Comparison of ENCODE assay signal across 23 cellular contexts in genomic region chr10:190216-190615, GRCh38. TPM values are rescaled to one million over a fixed set of nuclear protein-coding genes. Genes with fewer than 3 reads are reported as not detected.
DNase-seq lines count a peak whose midpoint lies in the region; ATAC-seq and TF ChIP-seq lines count a peak whose summit lies in the region.
"Had no signal": no experiment of that assay in that cellular context is flagged by ENCODE, and none has a peak within 500 bp of the region (broad histone marks: within the 10 kb centered on the region; RNA-seq: fewer than 3 reads in every experiment).

No MANE protein-coding gene starts in this region.

- WGBS in H9 (ENCODE audit: extremely low coverage, insufficient read length, low lambda C conversion rate), result no CpG with 5 or more reads among the region's 8 CpGs
- WGBS in endodermal cell (ENCODE audit: insufficient coverage in 1 of 2, insufficient read length in 1 of 2), 2 experiments, result 87 to 96% methylated on average over 6 to 8 of the region's 8 CpGs

- H3K56ac ChIP-seq in H9 (ENCODE audit: insufficient read length, low read depth, low read length), result no peak overlapping the region

- no peak overlapping the region for H2BK20ac ChIP-seq in H9 (ENCODE audit: low read depth, low read length, poor library complexity, severe bottlenecking)

- TF ChIP-seq CTCF in H9 (conservative IDR thresholded peaks at IDR 0.05) (no peak), WTC11 (IDR thresholded peaks at IDR 0.05) (no peak), endodermal cell (conservative IDR thresholded peaks at IDR 0.05) (no peak), progenitor cell of endocrine pancreas (IDR thresholded peaks at IDR 0.05; ENCODE audit: unreplicated experiment) (no peak)

- no peak overlapping the region for H3K9ac ChIP-seq in H9 (ENCODE audit: extremely low read depth, insufficient read length, low read length)
- H3K9ac ChIP-seq in endodermal cell (ENCODE audit: extremely low read depth, low read length, poor library complexity, severe bottlenecking), result no peak overlapping the region
- H3K9ac ChIP-seq: BLaER1 treated with 17β-estradiol and CSF1 and Interleukin-3, amounts not matched to agents 10 nM and 100 nM; GM23248 had no signal

- H3K79me2 ChIP-seq in H9 (ENCODE audit: insufficient read depth, low read length), result no peaks in the 10 kb centered on the region

- POLR2A ChIA-PET in WTC11 (lab: Charles Lee), result no interaction called here

- ATAC-seq in WTC11 (peak; percentile 46), HG02642 (IDR thresholded peaks at IDR 0.05; ENCODE audit: poor library complexity, unreplicated experiment) (no peak)
- ATAC-seq: A549, GM12878 had no signal

- H2BK120ac ChIP-seq in H9 (ENCODE audit: low read depth, low read length, poor library complexity, severe bottlenecking), result no peak overlapping the region

- H3K4me3 ChIP-seq in endodermal cell (ENCODE audit: low read length) (no peak overlapping the region), HAP-1 (no peak overlapping the region)
- H3K4me3 ChIP-seq: A549; BLaER1 treated with 17β-estradiol and CSF1 and Interleukin-3, amounts not matched to agents 10 nM and 100 nM; GM12878; GM23248 had no signal

- H4K8ac ChIP-seq in H9 (replicated peaks; ENCODE audit: insufficient read length, low read depth, low read length), result no peak overlapping the region

- CTCF ChIA-PET in WTC11 (lab: Charles Lee), result no interaction called here

- no peak overlapping the region for H2AK5ac ChIP-seq in H9 (ENCODE audit: insufficient read length, low read length)

- H3K9me3 Mint-ChIP-seq in H9 (no peaks in the 10 kb centered on the region), WTC11 (0 out of 2 replicates have a peak, but pooled peaks cover 3% of the 10 kb centered on the region), endodermal cell (no peaks in the 10 kb centered on the region), progenitor cell of endocrine pancreas (ENCODE audit: low read depth) (peaks cover under 1% of the 10 kb centered on the region)
- H3K9me3 Mint-ChIP-seq: CD4-positive, alpha-beta T cell; CD8-positive, alpha-beta memory T cell had no signal

- peaks cover 11 to 12% of the 10 kb centered on the region in 2 experiments for H3K4me1 Mint-ChIP-seq in H9
- H3K4me1 Mint-ChIP-seq in WTC11, result peaks cover 13% of the 10 kb centered on the region
- H3K4me1 Mint-ChIP-seq in endodermal cell, result peaks cover 11% of the 10 kb centered on the region
- peaks cover 8% of the 10 kb centered on the region for H3K4me1 Mint-ChIP-seq in progenitor cell of endocrine pancreas (ENCODE audit: low read depth)

- H3K79me1 ChIP-seq in H9 (ENCODE audit: insufficient read depth, low read depth, low read length, poor library complexity, severe bottlenecking), result no peaks in the 10 kb centered on the region

- H2AFZ ChIP-seq in H9 (ENCODE audit: low read length), result no peak overlapping the region
- H2AFZ ChIP-seq: GM23248 had no signal

- H2BK5ac ChIP-seq in H9 (ENCODE audit: insufficient read length, low read length), result no peak overlapping the region

- no peak overlapping the region for H4K5ac ChIP-seq in H9 (ENCODE audit: insufficient read length, low read depth, low read length)

- H3K36me3 Mint-ChIP-seq in H9 (ENCODE audit: insufficient read depth in 1 of 3, low read depth in 3 of 3), result peaks cover 5 to 14% (median 7%) of the 10 kb centered on the region in 3 experiments
- H3K36me3 Mint-ChIP-seq in WTC11, result peaks cover 5% of the 10 kb centered on the region
- H3K36me3 Mint-ChIP-seq in endodermal cell (ENCODE audit: low read depth), result peaks cover 24% of the 10 kb centered on the region
- peaks cover 12% of the 10 kb centered on the region for H3K36me3 Mint-ChIP-seq in progenitor cell of endocrine pancreas (ENCODE audit: insufficient read depth)

- H2BK12ac ChIP-seq in H9 (ENCODE audit: insufficient read length, low read depth, low read length), result no peak overlapping the region

- no peak overlapping the region for H3K4ac ChIP-seq in H9 (ENCODE audit: low read depth, low read length)

- H3K23me2 ChIP-seq in H9 (ENCODE audit: insufficient read length, low read depth, low read length, poor library complexity, severe bottlenecking), result no peaks in the 10 kb centered on the region

- no peak overlapping the region for H4K91ac ChIP-seq in H9 (ENCODE audit: insufficient read length, low read depth, low read length)

- in situ Hi-C loops in HAP-1 (cut with MboI; ENCODE audit: low sequenced_read_pairs), result no loop called here

- H3K4me3 Mint-ChIP-seq in H9, result no peak overlapping the region
- H3K4me3 Mint-ChIP-seq in WTC11, result no peak overlapping the region
- H3K4me3 Mint-ChIP-seq in endodermal cell, result no peak overlapping the region
- H3K4me3 Mint-ChIP-seq in progenitor cell of endocrine pancreas (ENCODE audit: low read depth), result no peak overlapping the region
- H3K4me3 Mint-ChIP-seq: CD14-positive monocyte; CD4-positive, alpha-beta T cell; CD8-positive, alpha-beta memory T cell had no signal

- H3K27me3 Mint-ChIP-seq in H9 (ENCODE audit: low read depth) (no peaks in the 10 kb centered on the region), WTC11 (ENCODE audit: low read depth) (no peaks in the 10 kb centered on the region), endodermal cell (ENCODE audit: insufficient read depth) (no peaks in the 10 kb centered on the region), progenitor cell of endocrine pancreas (no peaks in the 10 kb centered on the region)
- H3K27me3 Mint-ChIP-seq: CD4-positive, alpha-beta T cell; CD8-positive, alpha-beta memory T cell had no signal

- H3K4me2 ChIP-seq in H9 (ENCODE audit: insufficient read depth, insufficient read length, low read length), result no peak overlapping the region
- H3K4me2 ChIP-seq: A549; BLaER1 treated with 17β-estradiol and CSF1 and Interleukin-3, amounts not matched to agents 10 nM and 100 nM had no signal

- no peak overlapping the region for H3T11ph ChIP-seq in H9 (ENCODE audit: low read length)

- H3K9me3 ChIP-seq in H9 (ENCODE audit: control insufficient read depth, low read depth, low read length) (no peaks in the 10 kb centered on the region), endodermal cell (ENCODE audit: control insufficient read depth, low read length) (no peaks in the 10 kb centered on the region), HAP-1 (no peaks in the 10 kb centered on the region)
- H3K9me3 ChIP-seq: A549, BE2C had no signal

- H4K20me1 ChIP-seq in H9 (ENCODE audit: control insufficient read depth, insufficient read depth, insufficient read length), result no peaks in the 10 kb centered on the region

- no peak overlapping the region for H3K14ac ChIP-seq in H9 (ENCODE audit: insufficient read depth, low read length)

- no peaks in the 10 kb centered on the region for H3K27me3 ChIP-seq in H9 (ENCODE audit: insufficient read depth, low read length)
- H3K27me3 ChIP-seq in endodermal cell (ENCODE audit: control insufficient read depth, insufficient read depth, low read length, poor library complexity, severe bottlenecking), result no peaks in the 10 kb centered on the region
- H3K27me3 ChIP-seq in HAP-1 (ENCODE audit: low read depth), result no peaks in the 10 kb centered on the region
- H3K27me3 ChIP-seq: BE2C; BLaER1 treated with 17β-estradiol and CSF1 and Interleukin-3, amounts not matched to agents 10 nM and 100 nM had no signal

- no peak overlapping the region for H3K18ac ChIP-seq in H9 (ENCODE audit: insufficient read length, low read depth, low read length)

- H3K27ac Mint-ChIP-seq in H9, result peak overlapping the region in 1 of 3 experiments; percentile 21; a peak in 3 of 7 replicates
- peak overlapping the region; percentile 16; the same call in 1 of the 2 replicates for H3K27ac Mint-ChIP-seq in WTC11
- no peak overlapping the region for H3K27ac Mint-ChIP-seq in endodermal cell
- peak overlapping the region; percentile 20 for H3K27ac Mint-ChIP-seq in progenitor cell of endocrine pancreas
- H3K27ac Mint-ChIP-seq: CD14-positive monocyte; CD4-positive, alpha-beta T cell had no signal

- H3K4me1 ChIP-seq in H9 (ENCODE audit: insufficient read depth, low read length) (peaks cover 5% of the 10 kb centered on the region; the same call in 1 of the 2 replicates), endodermal cell (ENCODE audit: control insufficient read depth, insufficient read depth, low read length) (no peaks in the 10 kb centered on the region), HAP-1 (peaks cover 8% of the 10 kb centered on the region)
- H3K4me1 ChIP-seq: A549, BE2C had no signal

- no peak overlapping the region for H3K27ac ChIP-seq in H9 (ENCODE audit: insufficient read length, low read depth, low read length)
- no peak overlapping the region for H3K27ac ChIP-seq in endodermal cell (ENCODE audit: low read depth, low read length)
- H3K27ac ChIP-seq: A549; BLaER1 treated with 17β-estradiol and CSF1 and Interleukin-3, amounts not matched to agents 10 nM and 100 nM; GM23248 had no signal

- H2BK15ac ChIP-seq in H9 (ENCODE audit: low read depth, low read length), result no peak overlapping the region

- H3K23ac ChIP-seq in H9 (ENCODE audit: insufficient read length, low read depth, low read length), result no peak overlapping the region

- peak; percentile 26 for DNase-seq in H9
- no peak for DNase-seq in WTC11 (ENCODE audit: low spot score)
- peak; percentile 42 for DNase-seq in endodermal cell
- DNase-seq in progenitor cell of endocrine pancreas (ENCODE audit: low spot score, unreplicated experiment), result no peak
- DNase-seq in HAP-1 (ENCODE audit: low spot score in 2 of 2), result no peak
- no peak for DNase-seq in NCI-H187 (lab: John Stamatoyannopoulos, UW)
- DNase-seq: 8988T; ACHN; AML-193; BE2C; CD4-positive, alpha-beta T cell; CD8-positive, alpha-beta memory T cell; DMS 273 treated with DMSO at 0.1 percent for 48 hours; DMS79; EL; GDM1; GM23248; HCEC 1CT had no signal

- H3K36me3 ChIP-seq in endodermal cell (ENCODE audit: control insufficient read depth, insufficient read depth, low read length) (peaks cover 5% of the 10 kb centered on the region), HAP-1 (replicated peaks) (no peaks in the 10 kb centered on the region; the same call in 1 of the 2 replicates)
- H3K36me3 ChIP-seq: BE2C had no signal

TF ChIP-seq in WTC11, 78 proteins besides CTCF, POLR2A, EP300 and RAD21:
- TF ChIP-seq MYBL2 (CRISPR knock-in tag; IDR thresholded peaks at IDR 0.05), result no peak

RNA-seq across cellular contexts. Expression of gene ZMYND11, which starts 55.0 kb away (rescaled TPM):
- total RNA-seq in H9 (2021) (31.9 and 33.7 TPM in 2 replicates), WTC11 (2021) (19.2 to 22.3 TPM (median 19.7 TPM) in 3 replicates), endodermal cell (10 to 100 TPM; 34.2 to 37.7 TPM), progenitor cell of endocrine pancreas (69.2 and 74.4 TPM in 2 replicates)
- polyA plus RNA-seq in endodermal cell (2013, experiment 1 of 2), result 35.0 TPM
- polyA plus RNA-seq in endodermal cell (2013, experiment 2 of 2), result 35.4 TPM

Comparison
In these comparisons a context has a peak if more than half of its experiments do, and no peak if none do; other contexts are left out.
1. DNase-seq: peak in H9 (single experiment) and endodermal cell (single experiment); none in WTC11 (single experiment), progenitor cell of endocrine pancreas (single experiment), HAP-1 (0 of 2) and NCI-H187 (0 of 2).